ENCODE assay signal across 8 cellular contexts in the genomic region with DNA sequence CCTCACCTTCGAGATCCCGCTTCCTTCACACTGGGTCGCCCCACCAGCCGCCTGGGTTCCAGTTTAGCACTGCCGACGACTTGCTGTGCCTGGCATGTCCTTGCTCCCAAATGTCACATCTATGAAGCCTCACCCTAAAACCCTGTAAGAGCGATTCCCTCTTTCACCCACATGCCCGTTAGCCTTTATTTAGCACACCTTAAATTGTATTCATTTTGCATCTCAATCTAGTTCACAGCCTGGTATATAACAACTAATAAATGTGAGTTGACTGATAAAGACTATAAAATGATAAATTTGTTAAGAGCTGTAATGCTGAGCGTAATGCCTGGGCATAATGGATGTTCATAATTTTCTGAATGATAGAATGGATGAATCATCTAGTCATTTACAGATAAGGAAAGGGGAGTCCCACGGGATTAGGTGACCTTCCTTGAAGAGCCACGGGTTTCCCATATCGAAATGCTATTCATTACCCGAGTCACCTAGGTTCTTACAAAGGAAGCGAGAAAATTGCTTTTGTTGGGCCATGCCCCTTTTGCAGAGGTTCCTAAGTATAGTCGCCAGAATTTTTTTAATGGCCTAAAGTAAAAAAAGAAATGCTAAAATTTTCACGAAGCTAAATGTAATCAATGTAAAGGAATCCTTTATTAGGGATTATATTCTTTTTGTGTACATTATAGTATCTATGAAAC. TPM values are rescaled to one million over a fixed set of nuclear protein-coding genes. Genes with fewer than 3 reads are reported as not detected.
DNase-seq lines count a peak whose midpoint lies in the region; ATAC-seq and TF ChIP-seq lines count a peak whose summit lies in the region.

No MANE protein-coding gene starts in this region.

- H2AFZ ChIP-seq in MM.1S (ENCODE audit: low read length): peak overlapping the region; percentile 40

- H3K4me2 ChIP-seq in MM.1S (ENCODE audit: low read depth, low read length): peak overlapping the region; percentile 80

- TF ChIP-seq CTCF in Calu3 (IDR thresholded peaks at IDR 0.05; ENCODE audit: unreplicated experiment) (no peak), MM.1S (IDR thresholded peaks at IDR 0.05; ENCODE audit: low read length) (no peak), brain microvascular endothelial cell (IDR thresholded peaks at IDR 0.05; ENCODE audit: low read depth, low read length, missing control alignments) (no peak)

- no peaks in the 10 kb centered on the region for H4K20me1 ChIP-seq in MM.1S (ENCODE audit: insufficient read depth, low read length)

- H3K27me3 ChIP-seq in MM.1S (replicated peaks; ENCODE audit: insufficient read depth, low read length) (no peaks in the 10 kb centered on the region), brain microvascular endothelial cell (replicated peaks) (no peaks in the 10 kb centered on the region), mucosa of stomach (ENCODE audit: control insufficient read depth, insufficient read depth, low read length) (no peaks in the 10 kb centered on the region)

- peaks cover 18% of the 10 kb centered on the region for H3K4me1 Mint-ChIP-seq in Calu3 (ENCODE audit: low read depth, unreplicated experiment)

- no peaks in the 10 kb centered on the region for H3K9me2 ChIP-seq in MM.1S (replicated peaks; ENCODE audit: insufficient read depth, low read length)

- H3K9ac ChIP-seq in MM.1S (ENCODE audit: low read length): peak overlapping the region; percentile 91
- peak overlapping the region; percentile 64 for H3K9ac ChIP-seq in mucosa of stomach (ENCODE audit: low read length)

- H3K4me3 Mint-ChIP-seq in Calu3 (ENCODE audit: low read depth, unreplicated experiment): peak overlapping the region; percentile 94

- CTCF ChIA-PET in Calu3 (lab: Charles Lee): interaction anchor here (1.1 kb wide), 1 partner anchor 18 kb away, joined by 9 read pairs; no protein-coding TSS in a partner anchor

- intact Hi-C loops in Calu3 (cut with micrococcal nuclease; ENCODE audit: unreplicated experiment): loop anchor here (2.0 kb wide), 1 partner anchor 17 kb away; no protein-coding TSS in a partner anchor

- H3K36me3 Mint-ChIP-seq in Calu3 (ENCODE audit: insufficient read depth, unreplicated experiment): peaks cover 37% of the 10 kb centered on the region

- H3K9me3 Mint-ChIP-seq in Calu3 (ENCODE audit: low read depth, unreplicated experiment): no peaks in the 10 kb centered on the region

- peaks cover 22% of the 10 kb centered on the region for H3K79me2 ChIP-seq in MM.1S (ENCODE audit: low read length)

- BruUV-seq in Calu3 (replicated peaks; lab: Mats Ljungman, UMichigan): TSS peak; percentile 78

- H3K27me3 Mint-ChIP-seq in Calu3 (ENCODE audit: unreplicated experiment): no peaks in the 10 kb centered on the region

- in situ Hi-C loops in brain microvascular endothelial cell (cut with HindIII; ENCODE audit: low pct_ligation_motif_present, low sequenced_read_pairs): no loop called here

- H3K27ac ChIP-seq in MM.1S (ENCODE audit: low read length) (peak overlapping the region; percentile 99), brain microvascular endothelial cell (peak overlapping the region; percentile 22)

- peak overlapping the region; percentile 94 for H3K27ac Mint-ChIP-seq in Calu3 (ENCODE audit: unreplicated experiment)

- ATAC-seq in GM18498 (IDR thresholded peaks at IDR 0.05; ENCODE audit: unreplicated experiment) (no peak), HG03457 (IDR thresholded peaks at IDR 0.05; ENCODE audit: unreplicated experiment) (no peak)

- peaks cover 20% of the 10 kb centered on the region for H3F3A ChIP-seq in MM.1S (ENCODE audit: insufficient read depth, low read length)

- peak overlapping the region; percentile 79 for H3K4me3 ChIP-seq in MM.1S (ENCODE audit: low read length)
- peak overlapping the region; percentile 61 for H3K4me3 ChIP-seq in brain microvascular endothelial cell (ENCODE audit: low read depth, low read length)
- H3K4me3 ChIP-seq in mucosa of stomach (ENCODE audit: low read length): peak overlapping the region; percentile 36

- H3K36me3 ChIP-seq in MM.1S (replicated peaks; ENCODE audit: insufficient read depth, low read length) (no peaks in the 10 kb centered on the region), brain microvascular endothelial cell (replicated peaks) (no peaks in the 10 kb centered on the region), mucosa of stomach (ENCODE audit: control insufficient read depth, insufficient read depth, low read length) (no peaks in the 10 kb centered on the region)

- DNase-seq in Calu3 (no peak), MM.1S (peak; percentile 20), brain microvascular endothelial cell (no peak), NCI-H774 (lab: John Stamatoyannopoulos, UW) (no peak), germinal center (ENCODE audit: low spot score) (no peak)

- H3K9me3 ChIP-seq in MM.1S (replicated peaks; ENCODE audit: insufficient read depth, low read length): no peaks in the 10 kb centered on the region
- no peaks in the 10 kb centered on the region for H3K9me3 ChIP-seq in mucosa of stomach (ENCODE audit: control insufficient read depth, low read length)

- H3K4me1 ChIP-seq in MM.1S (ENCODE audit: low read length) (peaks cover 16% of the 10 kb centered on the region; the same call in 1 of the 2 replicates), mucosa of stomach (ENCODE audit: control insufficient read depth, insufficient read depth, low read length) (no peaks in the 10 kb centered on the region)

RNA-seq across cellular contexts. Expression of a gene that starts 1.1 kb away (rescaled TPM):
- total RNA-seq in Calu3 (2022): 41.4 and 57.5 TPM in 2 replicates
